Comparison of ENCODE assay signal across 23 cellular contexts in genomic region chr10:116001266-116001857, GRCh38.
DNase-seq lines count a peak whose midpoint lies in the region; ATAC-seq and TF ChIP-seq lines count a peak whose summit lies in the region.
"Had no signal": no experiment of that assay in that cellular context is flagged by ENCODE, and none has a peak within 500 bp of the region (broad histone marks: within the 10 kb centered on the region; RNA-seq: fewer than 3 reads in every experiment).

No MANE protein-coding gene starts in this region.

- H3K27me3 ChIP-seq in prostate gland (replicated peaks; ENCODE audit: insufficient read depth), result no peaks in the 10 kb centered on the region
- H3K27me3 ChIP-seq: body of pancreas, gastrocnemius medialis, sigmoid colon, stomach had no signal

- H3K27ac Mint-ChIP-seq in natural killer cell treated with Interleukin-12 subunit alpha and Interleukin-12 subunit beta and Interleukin-15 and Interleukin-18, amount 100 ng/mL, for 72 hours, result no peak overlapping the region
- H3K27ac Mint-ChIP-seq: activated B cell treated with CpG ODN at 0.5 μM for 24 hours; activated naive CD4-positive, alpha-beta T cell treated with anti-CD3 and anti-CD28 coated beads, Interleukin-2, amount 50 U/mL, for 24 hours; activated T-cell treated with anti-CD3 and anti-CD28 coated beads, Interleukin-2, amount 50 U/mL, for 72 hours; CD4-positive, alpha-beta memory T cell; GM23338; naive thymus-derived CD4-positive, alpha-beta T cell; T-helper 17 cell had no signal

- 10% methylated on average over 10 of the region's 10 CpGs for WGBS in prostate gland

- H3K4me3 ChIP-seq in LNCaP clone FGC (ENCODE audit: low read depth, low read length) (no peak overlapping the region), coronary artery (peak overlapping the region; percentile 38), prostate gland (no peak overlapping the region)
- H3K4me3 ChIP-seq: body of pancreas, gastrocnemius medialis, GM23338, lower lobe of right lung, sigmoid colon, stomach had no signal

- TF ChIP-seq CTCF in LNCaP clone FGC (IDR thresholded peaks at IDR 0.05; ENCODE audit: control insufficient read depth, extremely low read depth, insufficient read depth) (no peak), coronary artery (IDR thresholded peaks at IDR 0.05) (no peak), prostate gland (IDR thresholded peaks at IDR 0.05) (no peak)

- no peaks in the 10 kb centered on the region for H3K27me3 Mint-ChIP-seq in natural killer cell treated with Interleukin-12 subunit alpha and Interleukin-12 subunit beta and Interleukin-15 and Interleukin-18, amount 100 ng/mL, for 72 hours
- H3K27me3 Mint-ChIP-seq: activated B cell treated with CpG ODN at 0.5 μM for 24 hours; activated naive CD4-positive, alpha-beta T cell treated with anti-CD3 and anti-CD28 coated beads, Interleukin-2, amount 50 U/mL, for 24 hours; CD4-positive, alpha-beta memory T cell; naive thymus-derived CD4-positive, alpha-beta T cell; T-helper 17 cell had no signal

- H3K4me1 Mint-ChIP-seq in natural killer cell treated with Interleukin-12 subunit alpha and Interleukin-12 subunit beta and Interleukin-15 and Interleukin-18, amount 100 ng/mL, for 72 hours (ENCODE audit: low read depth in 2 of 2), result no peaks in the 10 kb centered on the region
- H3K4me1 Mint-ChIP-seq: activated B cell treated with CpG ODN at 0.5 μM for 24 hours; activated naive CD4-positive, alpha-beta T cell treated with anti-CD3 and anti-CD28 coated beads, Interleukin-2, amount 50 U/mL, for 24 hours; CD4-positive, alpha-beta memory T cell; naive thymus-derived CD4-positive, alpha-beta T cell; T-helper 17 cell had no signal

- no peaks in the 10 kb centered on the region for H3K9me3 ChIP-seq in prostate gland
- H3K9me3 ChIP-seq: body of pancreas, gastrocnemius medialis, lower lobe of right lung, sigmoid colon had no signal

- no peaks in the 10 kb centered on the region for H3K36me3 Mint-ChIP-seq in natural killer cell treated with Interleukin-12 subunit alpha and Interleukin-12 subunit beta and Interleukin-15 and Interleukin-18, amount 100 ng/mL, for 72 hours
- H3K36me3 Mint-ChIP-seq: activated naive CD4-positive, alpha-beta T cell treated with anti-CD3 and anti-CD28 coated beads, Interleukin-2, amount 50 U/mL, for 24 hours; CD4-positive, alpha-beta memory T cell; naive thymus-derived CD4-positive, alpha-beta T cell had no signal

- no peaks in the 10 kb centered on the region for H3K36me3 ChIP-seq in prostate gland
- H3K36me3 ChIP-seq: gastrocnemius medialis, lower lobe of right lung, sigmoid colon, stomach had no signal

- DNase-seq in LNCaP clone FGC (ENCODE audit: low read depth) (peak; percentile 6), coronary artery (ENCODE audit: low spot score) (no peak), left kidney (ENCODE audit: low read depth, low spot score) (peak; percentile 71), prostate gland (ENCODE audit: low spot score) (peak; percentile 15)
- DNase-seq in activated CD4-positive, alpha-beta T cell treated with anti-CD3 and anti-CD28 coated beads for 48 hours, result no peak
- DNase-seq in stimulated activated CD4-positive, alpha-beta T cell treated with anti-CD3 and anti-CD28 coated beads, Interleukin-2, amount 100 ng/mL, for 48 hours, result no peak
- no peak for DNase-seq in natural killer cell treated with Interleukin-12 subunit alpha and Interleukin-12 subunit beta and Interleukin-15 and Interleukin-18, amount 100 ng/mL, for 72 hours (ENCODE audit: low spot score)
- DNase-seq: activated B cell treated with CpG ODN at 0.5 μM for 24 hours; activated T-cell treated with anti-CD3 and anti-CD28 coated beads, Interleukin-2, amount 50 U/mL, for 72 hours; CD4-positive, alpha-beta memory T cell; gastrocnemius medialis; lower lobe of right lung; naive thymus-derived CD4-positive, alpha-beta T cell; NCI-H1930; NCI-H446; sigmoid colon; stomach; T-helper 17 cell had no signal

- peaks cover 13% of the 10 kb centered on the region for H3K9me3 Mint-ChIP-seq in natural killer cell treated with Interleukin-12 subunit alpha and Interleukin-12 subunit beta and Interleukin-15 and Interleukin-18, amount 100 ng/mL, for 72 hours
- H3K9me3 Mint-ChIP-seq: activated naive CD4-positive, alpha-beta T cell treated with anti-CD3 and anti-CD28 coated beads, Interleukin-2, amount 50 U/mL, for 24 hours had no signal

- no peak for ATAC-seq in natural killer cell treated with Interleukin-12 subunit alpha and Interleukin-12 subunit beta and Interleukin-15 and Interleukin-18, amount 100 ng/mL, for 72 hours
- ATAC-seq in HG03439 (IDR thresholded peaks at IDR 0.05; ENCODE audit: unreplicated experiment), result no peak
- ATAC-seq: activated T-cell treated with anti-CD3 and anti-CD28 coated beads, Interleukin-2, amount 50 U/mL, for 72 hours; body of pancreas; GM23338; lower lobe of right lung; naive thymus-derived CD4-positive, alpha-beta T cell; T-helper 17 cell had no signal

- no peak for TF ChIP-seq POLR2A in prostate gland (IDR thresholded peaks at IDR 0.05)

- H3K27ac ChIP-seq in coronary artery, result no peak overlapping the region
- H3K27ac ChIP-seq in prostate gland, result no peak overlapping the region
- H3K27ac ChIP-seq: body of pancreas, dorsolateral prefrontal cortex, gastrocnemius medialis, lower lobe of right lung, sigmoid colon, stomach had no signal

- H3K4me3 Mint-ChIP-seq in natural killer cell treated with Interleukin-12 subunit alpha and Interleukin-12 subunit beta and Interleukin-15 and Interleukin-18, amount 100 ng/mL, for 72 hours, result no peak overlapping the region
- H3K4me3 Mint-ChIP-seq: activated B cell treated with CpG ODN at 0.5 μM for 24 hours; activated naive CD4-positive, alpha-beta T cell treated with anti-CD3 and anti-CD28 coated beads, Interleukin-2, amount 50 U/mL, for 24 hours; activated T-cell treated with anti-CD3 and anti-CD28 coated beads, Interleukin-2, amount 50 U/mL, for 72 hours; CD4-positive, alpha-beta memory T cell; GM23338; naive thymus-derived CD4-positive, alpha-beta T cell; T-helper 17 cell had no signal

- no peaks in the 10 kb centered on the region for H3K4me1 ChIP-seq in prostate gland (replicated peaks)
- H3K4me1 ChIP-seq: lower lobe of right lung had no signal

- intact Hi-C loops in prostate gland (cut with DNase I), result no loop called here

Comparison
In these comparisons a context has a peak if more than half of its experiments do, and no peak if none do; other contexts are left out.
1. DNase-seq: peak in LNCaP clone FGC (single experiment), left kidney (single experiment) and prostate gland (single experiment); none in coronary artery (single experiment), activated CD4-positive, alpha-beta T cell treated with anti-CD3 and anti-CD28 coated beads for 48 hours (single experiment), stimulated activated CD4-positive, alpha-beta T cell treated with anti-CD3 and anti-CD28 coated beads, Interleukin-2, amount 100 ng/mL, for 48 hours (0 of 2) and natural killer cell treated with Interleukin-12 subunit alpha and Interleukin-12 subunit beta and Interleukin-15 and Interleukin-18, amount 100 ng/mL, for 72 hours (single experiment).